36 cellular contexts compared by ENCODE assay signal in the genomic region with DNA sequence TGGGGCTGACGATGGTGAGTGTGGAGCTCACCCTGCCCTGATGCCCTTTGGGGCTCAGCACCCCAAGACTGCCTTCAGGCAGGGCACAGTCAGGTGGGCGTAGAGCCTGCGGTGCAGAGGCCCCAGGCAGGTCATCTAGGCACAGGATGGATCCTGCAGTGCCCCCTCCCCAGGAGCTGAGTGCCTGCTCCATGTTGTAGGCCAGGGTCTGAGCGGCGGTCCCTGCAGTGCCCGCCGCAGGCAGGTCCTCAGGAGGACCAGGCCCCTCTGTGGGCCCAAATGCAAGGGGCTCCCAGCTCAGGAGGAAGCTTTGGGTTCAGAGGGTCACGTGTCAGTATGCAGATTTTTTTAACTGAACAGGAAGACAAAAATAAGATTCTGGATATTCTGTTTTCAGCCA. TPM values are rescaled to one million over a fixed set of nuclear protein-coding genes. Genes with fewer than 3 reads are reported as not detected.
"Had no signal": no experiment of that assay in that cellular context is flagged by ENCODE, and none has a peak within 500 bp of the region (broad histone marks: within the 10 kb centered on the region; RNA-seq: fewer than 3 reads in every experiment).

No MANE protein-coding gene starts in this region.

- ATAC-seq: activated naive CD4-positive, alpha-beta T cell treated with anti-CD3 and anti-CD28 coated beads, Interleukin-2, amount 50 U/mL, for 72 hours; activated T-helper 17 cell treated with anti-CD3 and anti-CD28 coated beads, Interleukin-2, amount 50 U/mL, for 72 hours; body of pancreas; effector memory CD8-positive, alpha-beta T cell; gastroesophageal sphincter; pancreas; stimulated activated naive B cell treated with anti-CD40 and anti-IgM and Interleukin-4, amounts not matched to agents 10 μg/mL and 1 μg/mL and 100 μg/mL, for 72 hours; T-helper 17 cell; upper lobe of right lung had no signal

- H3K4me3 ChIP-seq: body of pancreas, colonic mucosa, gastroesophageal sphincter, hepatocyte, left ventricle myocardium inferior, lung, mucosa of descending colon, pancreas, prostate gland, sigmoid colon, stomach, tibial artery, upper lobe of right lung had no signal

- H3K36me3 ChIP-seq: colonic mucosa had no signal

- H3K27ac ChIP-seq: body of pancreas, gastroesophageal sphincter, hepatocyte, left ventricle myocardium inferior, pancreas, prostate gland, sigmoid colon, upper lobe of right lung, WERI-Rb-1 had no signal

- DNase-seq: activated CD4-positive, alpha-beta memory T cell treated with anti-CD3 and anti-CD28 coated beads for 36 hours; activated CD4-positive, alpha-beta T cell treated with anti-CD3 and anti-CD28 coated beads, Interleukin-2, amount 10 ng/mL, durations not matched to agents 24 days and 14 days; activated CD4-positive, CD25-positive, alpha-beta regulatory T cell treated with anti-CD3 and anti-CD28 coated beads, Interleukin-2, amount 50 U/mL, for 72 hours; activated CD8-positive, alpha-beta memory T cell treated with anti-CD3 and anti-CD28 coated beads, Interleukin-2, amount 50 U/mL, for 4 hours; activated gamma-delta T cell treated with Interleukin-2 at 50 U/mL for 16 hours; activated T-cell treated with anti-CD3 and anti-CD28 coated beads, Interleukin-2, amount 50 U/mL, for 24 hours; anterior cingulate cortex; body of pancreas; effector memory CD8-positive, alpha-beta T cell; islet precursor cell; left ventricle myocardium inferior; nephron progenitor cell; nucleus accumbens; retina; sigmoid colon; stimulated activated CD4-positive, alpha-beta T cell treated with anti-CD3 and anti-CD28 coated beads, Interleukin-1b, Interleukin-23, amount 100 ng/mL, for 48 hours; stimulated activated CD4-positive, alpha-beta T cell treated with anti-CD3 and anti-CD28 coated beads, Interleukin-4, amount 100 ng/mL, for 4 hours; stimulated activated CD8-positive, alpha-beta memory T cell treated with anti-CD3 and anti-CD28 coated beads, Interleukin-4, amount 100 ng/mL, for 48 hours; stimulated activated naive B cell treated with anti-CD40 and anti-IgM and Interleukin-4, amounts not matched to agents 10 μg/mL and 1 μg/mL and 100 μg/mL, for 72 hours; stomach; T-helper 17 cell; T1000; tibial artery; upper lobe of right lung; WERI-Rb-1 had no signal

- H3K9me3 ChIP-seq: body of pancreas, colonic mucosa, gastroesophageal sphincter, left ventricle myocardium inferior, mucosa of descending colon, pancreas, prostate gland, sigmoid colon, stomach, tibial artery, upper lobe of right lung had no signal

- H3K27me3 ChIP-seq: body of pancreas, colonic mucosa, gastroesophageal sphincter, hepatocyte, pancreas, sigmoid colon, stomach, tibial artery, upper lobe of right lung had no signal

- H2AFZ ChIP-seq: hepatocyte had no signal

- H3K4me2 ChIP-seq: hepatocyte had no signal

RNA-seq across cellular contexts. Expression of a gene that starts 17.8 kb away (rescaled TPM):
- total RNA-seq: activated CD4-positive, alpha-beta memory T cell treated with anti-CD3 and anti-CD28 coated beads for 36 hours; activated CD4-positive, alpha-beta T cell treated with anti-CD3 and anti-CD28 coated beads, Interleukin-2, amount 10 ng/mL, durations not matched to agents 24 days and 14 days; activated CD8-positive, alpha-beta memory T cell treated with anti-CD3 and anti-CD28 coated beads for 36 hours; activated naive CD4-positive, alpha-beta T cell treated with anti-CD3 and anti-CD28 coated beads, Interleukin-2, amount 50 U/mL, for 72 hours; activated T-helper 17 cell treated with anti-CD3 and anti-CD28 coated beads, Interleukin-2, amount 50 U/mL, for 72 hours; myocyte; T-helper 17 cell had no signal
